Comparison of ENCODE assay signal across 10 cellular contexts in the genomic region with DNA sequence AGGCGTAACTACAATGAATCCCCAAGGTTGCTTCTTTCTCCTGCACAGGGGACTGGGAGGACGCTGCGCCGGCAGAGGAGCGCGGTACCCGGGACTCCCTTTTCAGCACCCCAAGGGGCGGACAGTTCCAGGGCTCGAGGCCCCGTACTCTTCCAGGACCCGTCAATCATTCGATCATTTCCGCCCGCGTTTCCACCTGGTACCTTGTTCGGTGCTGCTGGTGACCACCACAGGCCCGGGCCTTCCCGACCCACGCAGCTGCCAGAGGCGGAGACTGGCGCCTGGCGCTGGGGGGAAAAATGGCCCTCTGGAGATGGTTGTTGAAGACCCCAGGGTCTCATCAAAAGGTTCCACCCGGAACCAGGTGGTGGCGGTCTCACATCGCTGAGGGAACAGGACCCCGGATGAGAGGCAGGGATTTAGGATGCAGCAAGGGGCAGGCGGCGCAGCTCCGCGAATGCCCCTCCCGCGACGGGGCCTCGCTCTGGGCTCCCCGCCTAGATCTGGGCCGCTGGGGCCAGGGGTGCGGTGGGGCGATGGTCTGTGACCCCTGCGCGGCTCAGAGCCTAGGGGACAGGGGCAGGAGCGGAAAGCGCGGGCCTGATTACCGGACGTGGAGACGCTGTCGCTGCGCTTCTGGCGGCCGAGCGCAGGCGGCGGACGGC. TPM values are rescaled to one million over a fixed set of nuclear protein-coding genes. Genes with fewer than 3 reads are reported as not detected.
DNase-seq lines count a peak whose midpoint lies in the region; ATAC-seq and TF ChIP-seq lines count a peak whose summit lies in the region.
"Had no signal": no experiment of that assay in that cellular context is flagged by ENCODE, and none has a peak within 500 bp of the region (broad histone marks: within the 10 kb centered on the region; RNA-seq: fewer than 3 reads in every experiment).

No MANE protein-coding gene starts in this region.

- H2BK5ac ChIP-seq in neuronal stem cell (ENCODE audit: low read length) = no peak overlapping the region

- no peak overlapping the region for H2BK120ac ChIP-seq in neuronal stem cell (ENCODE audit: low read depth, low read length)

- H3K9me3 ChIP-seq in neuronal stem cell (replicated peaks in 1 of 2; ENCODE audit: control insufficient read depth in 2 of 2, insufficient read depth in 1 of 2, low read depth in 1 of 2, low read length in 2 of 2) = peaks cover 1 to 2% of the 10 kb centered on the region in 2 donors

- no peak overlapping the region for H3K14ac ChIP-seq in neuronal stem cell (ENCODE audit: low read length)

- no peaks in the 10 kb centered on the region for H3K9me3 Mint-ChIP-seq in T-cell
- H3K9me3 Mint-ChIP-seq: activated B cell treated with CpG ODN at 0.5 μM for 24 hours; stimulated activated effector memory CD8-positive, alpha-beta T cell treated with anti-CD3 and anti-CD28 coated beads, Interleukin-12 subunit alpha, Interleukin-12 subunit beta, amount 100 ng/mL, for 72 hours had no signal

- H3K23ac ChIP-seq in neuronal stem cell (ENCODE audit: low read depth, low read length, poor library complexity) = peak overlapping the region; percentile 30

- POLR2A ChIA-PET in T-cell (lab: Charles Lee) = no interaction called here

- no peak for TF ChIP-seq CTCF in fibroblast of pulmonary artery (IDR thresholded peaks at IDR 0.05; ENCODE audit: low read length, missing control alignments)

- H3K27me3 Mint-ChIP-seq in T-cell = peaks cover 69 to 84% of the 10 kb centered on the region in 2 donors

- H4K8ac ChIP-seq in neuronal stem cell (ENCODE audit: low read depth, low read length) = no peak overlapping the region

- no peak overlapping the region for H3K18ac ChIP-seq in neuronal stem cell (ENCODE audit: low read length)

- H3K4me3 ChIP-seq in fibroblast of pulmonary artery (replicated peaks; ENCODE audit: low read depth, low read length) (no peak overlapping the region), neuronal stem cell (ENCODE audit: low read length in 2 of 2) (peak overlapping the region; percentile 21 to 74)

- peak overlapping the region; percentile 91 for H3K4me2 ChIP-seq in neuronal stem cell (ENCODE audit: insufficient read depth, low read length, poor library complexity, severe bottlenecking)

- ATAC-seq in T-cell (replicated peaks in 1 of 4) (peak; percentile 37 to 50 (median 41)), HG03280 (IDR thresholded peaks at IDR 0.05; ENCODE audit: unreplicated experiment) (no peak), GM18870 (IDR thresholded peaks at IDR 0.05; ENCODE audit: unreplicated experiment) (no peak), GM21515 (IDR thresholded peaks at IDR 0.05; ENCODE audit: unreplicated experiment) (no peak)
- ATAC-seq: stimulated activated effector memory CD8-positive, alpha-beta T cell treated with anti-CD3 and anti-CD28 coated beads, Interleukin-12 subunit alpha, Interleukin-12 subunit beta, amount 100 ng/mL, for 72 hours had no signal

- H2BK15ac ChIP-seq in neuronal stem cell (ENCODE audit: low read length) = no peak overlapping the region

- H2AK5ac ChIP-seq in neuronal stem cell (ENCODE audit: low read depth, low read length) = no peak overlapping the region

- peak overlapping the region in 1 of 3 donors; percentile 30 for H3K4me3 Mint-ChIP-seq in T-cell
- H3K4me3 Mint-ChIP-seq: activated B cell treated with CpG ODN at 0.5 μM for 24 hours; stimulated activated effector memory CD8-positive, alpha-beta T cell treated with anti-CD3 and anti-CD28 coated beads, Interleukin-12 subunit alpha, Interleukin-12 subunit beta, amount 100 ng/mL, for 72 hours had no signal

- CTCF ChIA-PET in T-cell (lab: Charles Lee) = no interaction called here

- H3K27ac Mint-ChIP-seq in T-cell = peak overlapping the region in 1 of 2 donors; percentile 39
- H3K27ac Mint-ChIP-seq: activated B cell treated with CpG ODN at 0.5 μM for 24 hours; stimulated activated effector memory CD8-positive, alpha-beta T cell treated with anti-CD3 and anti-CD28 coated beads, Interleukin-12 subunit alpha, Interleukin-12 subunit beta, amount 100 ng/mL, for 72 hours had no signal

- peak overlapping the region; percentile 72 for H3K9ac ChIP-seq in neuronal stem cell (ENCODE audit: low read depth, low read length, poor library complexity)

- H3K79me1 ChIP-seq in neuronal stem cell (ENCODE audit: low read depth, low read length) = no peaks in the 10 kb centered on the region

- no peak overlapping the region for H4K91ac ChIP-seq in neuronal stem cell (ENCODE audit: low read depth, low read length, poor library complexity)

- peak; percentile 60 for DNase-seq in GM03348 (ENCODE audit: low spot score)
- peak in 24 of 34 experiments; percentile 18 to 59 (median 38) for DNase-seq in T-cell
- DNase-seq in fibroblast of pulmonary artery (ENCODE audit: low read depth) = peak; percentile 22
- DNase-seq in neuronal stem cell (ENCODE audit: low spot score) = peak; percentile 83
- no peak for DNase-seq in caudate nucleus (lab: John Stamatoyannopoulos, UW)
- DNase-seq: activated B cell treated with CpG ODN at 0.5 μM for 24 hours had no signal

- no peaks in the 10 kb centered on the region for H3K36me3 ChIP-seq in neuronal stem cell (replicated peaks in 1 of 2; ENCODE audit: control insufficient read depth in 2 of 2, insufficient read depth in 2 of 2, low read length in 2 of 2)

- peaks cover 27 to 100% (median 85%) of the 10 kb centered on the region in 3 experiments for H3K27me3 ChIP-seq in neuronal stem cell (ENCODE audit: control insufficient read depth in 3 of 3, insufficient read depth in 3 of 3, low read depth in 1 of 3, low read length in 3 of 3)

- peak overlapping the region; percentile 87 for H2AFZ ChIP-seq in neuronal stem cell (ENCODE audit: low read length)

- WGBS in neuronal stem cell (ENCODE audit: extremely low coverage in 2 of 2, insufficient read length in 2 of 2, insufficient replicate concordance in 1 of 2), 2 donors = no CpG with 5 or more reads among the region's 54 CpGs

- H3K27ac ChIP-seq in neuronal stem cell (replicated peaks; ENCODE audit: low read length) (no peak overlapping the region), caudate nucleus (ENCODE audit: low read depth, low read length) (no peak overlapping the region)

- peaks cover 15% of the 10 kb centered on the region in 2 donors for H3K4me1 ChIP-seq in neuronal stem cell (ENCODE audit: control insufficient read depth in 2 of 2, insufficient read depth in 1 of 2, low read depth in 1 of 2, low read length in 2 of 2)

- H3K36me3 Mint-ChIP-seq in T-cell = no peaks in the 10 kb centered on the region
- H3K36me3 Mint-ChIP-seq: stimulated activated effector memory CD8-positive, alpha-beta T cell treated with anti-CD3 and anti-CD28 coated beads, Interleukin-12 subunit alpha, Interleukin-12 subunit beta, amount 100 ng/mL, for 72 hours had no signal

- peaks cover 39 to 40% (median 40%) of the 10 kb centered on the region in 3 donors for H3K4me1 Mint-ChIP-seq in T-cell

- H2BK12ac ChIP-seq in neuronal stem cell (ENCODE audit: low read length) = no peak overlapping the region

- no peak overlapping the region for H3K4ac ChIP-seq in neuronal stem cell (ENCODE audit: low read length)

RNA-seq across cellular contexts. Expression of a gene that starts 0.7 kb away (rescaled TPM):
- not detected for total RNA-seq in T-cell
- polyA plus RNA-seq in neuronal stem cell (2013, experiment 1 of 2) = 0.73 TPM
- 0.78 TPM for polyA plus RNA-seq in neuronal stem cell (2013, experiment 2 of 2)
- total RNA-seq: activated B cell treated with CpG ODN at 0.5 μM for 24 hours had no signal

RNA-seq across cellular contexts. Expression of a gene that starts 23.3 kb away (rescaled TPM):
- total RNA-seq in T-cell = 10 to 100 TPM; 39.1 to 59.6 (median 57.7) TPM
- polyA plus RNA-seq in neuronal stem cell (2013, experiment 1 of 2) = 0.24 TPM
- polyA plus RNA-seq in neuronal stem cell (2013, experiment 2 of 2) = 0.26 TPM

Comparison
In these comparisons a context has a peak if more than half of its experiments do, and no peak if none do; other contexts are left out.
1. DNase-seq: peak in GM03348 (single experiment), T-cell (24 of 34), fibroblast of pulmonary artery (single experiment) and neuronal stem cell (single experiment); none in caudate nucleus (0 of 61).
2. ATAC-seq: peak in T-cell (4 of 4); none in HG03280 (single experiment), GM18870 (single experiment) and GM21515 (single experiment).